ENCODE assay signal across 7 cellular contexts in the genomic region with DNA sequence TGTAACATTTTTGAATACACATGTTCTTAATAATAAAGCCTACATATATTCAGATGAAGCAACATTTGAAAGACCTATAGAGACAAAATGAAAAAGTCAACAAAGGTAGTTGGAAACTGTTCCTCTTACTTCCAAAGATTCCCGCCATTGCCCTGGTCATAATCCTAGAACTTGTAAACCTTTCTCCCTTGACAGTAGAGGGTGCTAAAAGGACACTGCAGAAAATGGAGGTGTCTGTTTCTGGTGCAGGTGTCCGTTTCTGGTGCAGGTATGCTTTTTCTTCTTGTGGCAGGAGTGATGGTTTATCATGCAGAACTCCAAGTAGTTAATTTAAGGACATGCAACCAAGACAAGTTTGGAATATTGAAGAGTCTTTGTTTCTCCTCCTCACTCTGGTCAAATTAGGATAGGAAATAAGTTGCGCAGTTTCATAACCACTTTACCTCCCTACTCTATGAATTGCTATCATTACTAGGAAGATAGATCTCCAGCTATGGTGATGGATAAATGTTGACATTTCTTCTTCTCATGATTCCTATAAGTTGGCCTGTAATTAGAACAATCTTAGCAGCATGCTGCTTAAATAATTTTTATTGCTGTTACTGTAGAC. TPM values are rescaled to one million over a fixed set of nuclear protein-coding genes. Genes with fewer than 3 reads are reported as not detected.
A peak's percentile ranks its signal among the peaks of the same experiment; 100 is the strongest.
DNase-seq lines count a peak whose midpoint lies in the region; ATAC-seq, FAIRE-seq and TF ChIP-seq lines count a peak whose summit lies in the region.

No MANE protein-coding gene starts in this region.

- H4K20me1 ChIP-seq in fibroblast of lung (ENCODE audit: control insufficient read depth, extremely low read depth, insufficient read depth, low read length), result no peaks in the 10 kb centered on the region

- DNase-seq in GM18507 (ENCODE audit: extremely low spot score, insufficient read length, low read depth), result no peak
- peak; percentile 78 for DNase-seq in NCI-H748 treated with DMSO at 0.1 percent for 48 hours (lab: John Stamatoyannopoulos, UW)
- DNase-seq in fibroblast of lung (ENCODE audit: low read depth in 2 of 2), result peak; percentile 15 to 32
- DNase-seq in transverse colon, result no peak
- DNase-seq in cortex of kidney (lab: John Stamatoyannopoulos, UW), result no peak
- no peak for DNase-seq in activated T-cell treated with anti-CD3 and anti-CD28 coated beads, Interleukin-2, amount 50 U/mL, for 48 hours

- H3K79me2 ChIP-seq in fibroblast of lung (ENCODE audit: control insufficient read depth, insufficient read depth, low read length), result no peaks in the 10 kb centered on the region

- H2AFZ ChIP-seq in fibroblast of lung (ENCODE audit: low read length), result no peak overlapping the region

- H3K4me1 ChIP-seq in fibroblast of lung (ENCODE audit: control insufficient read depth, extremely low read depth, insufficient read depth, low read length) (no peaks in the 10 kb centered on the region), transverse colon (no peaks in the 10 kb centered on the region)

- 54 to 59% methylated on average over 3 of the region's 3 CpGs for WGBS in transverse colon (ENCODE audit: low coverage in 1 of 2), 2 donors

- H3K4me3 ChIP-seq in fibroblast of lung (replicated peaks in 1 of 4; ENCODE audit: control extremely low read depth in 1 of 4, insufficient read depth in 1 of 4, low read depth in 3 of 4, low read length in 4 of 4) (no peak overlapping the region), transverse colon (no peak overlapping the region)

- H3K9me3 ChIP-seq in fibroblast of lung (ENCODE audit: control insufficient read depth, insufficient read depth, low read depth, low read length) (no peaks in the 10 kb centered on the region), transverse colon (no peaks in the 10 kb centered on the region)

- FAIRE-seq in GM18507 (lab: Jason Lieb, UNC), result peak; percentile 72

- TF ChIP-seq CTCF in fibroblast of lung (conservative IDR thresholded peaks at IDR 0.05 in 1 of 2, IDR thresholded peaks at IDR 0.05 in 1 of 2; ENCODE audit: low read depth in 1 of 2, low read length in 2 of 2) (peak; percentile 29 to 57), transverse colon (IDR thresholded peaks at IDR 0.05) (peak; percentile 24 to 40 (median 35))

- intact Hi-C loops in transverse colon (cut with DNase I; ENCODE audit: low total_unique reads), result no loop called here

- H3K4me2 ChIP-seq in fibroblast of lung (ENCODE audit: extremely low read depth, insufficient read depth, low read length), result no peak overlapping the region

- no peaks in the 10 kb centered on the region for H3K36me3 ChIP-seq in fibroblast of lung (ENCODE audit: control insufficient read depth, insufficient read depth, low read length)
- H3K36me3 ChIP-seq in transverse colon, result no peaks in the 10 kb centered on the region

- no peaks in the 10 kb centered on the region for H3K27me3 ChIP-seq in fibroblast of lung (ENCODE audit: control insufficient read depth, insufficient read depth, low read length)
- H3K27me3 ChIP-seq in transverse colon, result no peaks in the 10 kb centered on the region

- peak; percentile 84 for ATAC-seq in HG02885 (IDR thresholded peaks at IDR 0.05; ENCODE audit: poor library complexity, unreplicated experiment)

- TF ChIP-seq POLR2A in transverse colon (IDR thresholded peaks at IDR 0.05), result no peak

- H3K27ac ChIP-seq in fibroblast of lung (ENCODE audit: insufficient read depth, low read length), result no peak overlapping the region
- H3K27ac ChIP-seq in transverse colon, result no peak overlapping the region

- TF ChIP-seq EP300 in transverse colon (IDR thresholded peaks at IDR 0.05; ENCODE audit: low read depth), result no peak

- H3K9ac ChIP-seq in fibroblast of lung (ENCODE audit: insufficient read depth, low read length), result no peak overlapping the region

- in situ Hi-C loops in transverse colon (cut with MboI; ENCODE audit: low pct_ligation_motif_present in 1 of 4, low pct_unique_long_range_greater_than_20kb in 1 of 4, low sequenced_read_pairs in 3 of 4), result no loop called here

RNA-seq across cellular contexts. Expression of a gene that starts 56.0 kb away (rescaled TPM):
- total RNA-seq in fibroblast of lung, result 14.9 and 20.0 TPM in 2 replicates
- polyA plus RNA-seq in fibroblast of lung, result 7.9 and 9.6 TPM in 2 replicates
- 9.3 and 11.2 TPM in 2 replicates for polyA plus RNA-seq in fibroblast of lung (2012)
- 0.51 and 0.67 TPM in 2 replicates for polyA minus RNA-seq in fibroblast of lung (ENCODE audit: low replicate concordance)
- total RNA-seq in transverse colon, result 10 to 100 TPM in 3 of 4 donors, 1 to 10 TPM in 1; 9.0 to 94.6 (median 28.0) TPM

Comparison
In these comparisons a context has a peak if more than half of its experiments do, and no peak if none do; other contexts are left out.
1. DNase-seq: peak in NCI-H748 treated with DMSO at 0.1 percent for 48 hours (single experiment) and fibroblast of lung (2 of 2); none in GM18507 (single experiment), transverse colon (single experiment), cortex of kidney (single experiment) and activated T-cell treated with anti-CD3 and anti-CD28 coated beads, Interleukin-2, amount 50 U/mL, for 48 hours (0 of 2).